In the genomic region with DNA sequence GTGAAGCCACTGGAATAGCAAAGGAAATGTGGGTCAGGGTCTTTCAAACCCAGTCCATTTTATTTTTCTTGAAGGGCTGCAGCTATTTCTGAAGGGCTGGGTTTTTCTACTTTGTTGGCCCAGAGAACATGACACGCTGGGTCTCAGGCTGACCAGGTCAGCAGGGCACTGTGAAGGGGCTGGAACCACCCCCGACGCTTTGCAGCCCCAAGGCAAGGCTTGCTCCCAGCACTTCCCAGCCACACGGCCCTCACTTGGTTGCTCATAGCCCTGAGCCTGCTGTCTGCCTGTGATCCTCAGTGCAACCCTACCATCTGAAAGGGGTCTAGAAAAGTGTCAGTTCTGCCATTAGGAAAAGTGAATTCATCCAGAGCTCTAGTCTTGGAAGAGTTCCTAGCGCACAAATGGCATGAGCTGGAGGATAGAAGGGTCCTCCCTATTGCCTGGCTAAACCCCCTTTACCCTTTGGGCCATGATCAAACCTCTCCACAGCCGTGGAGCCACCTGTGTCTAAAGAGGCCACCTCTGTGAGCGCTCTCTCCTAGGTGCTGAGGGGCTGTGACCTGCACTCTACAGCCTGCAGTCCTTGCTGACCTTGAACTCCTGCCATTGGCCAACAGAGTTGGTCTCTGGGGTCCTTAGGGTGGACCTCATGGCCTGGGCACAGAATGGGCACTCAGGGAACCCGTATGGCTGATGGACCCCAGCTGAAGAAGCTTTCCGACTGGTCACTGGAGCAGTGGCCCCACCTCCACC, we compare ENCODE assay signal across 17 cellular contexts.
DNase-seq lines count a peak whose midpoint lies in the region; ATAC-seq and TF ChIP-seq lines count a peak whose summit lies in the region.
"Had no signal": no experiment of that assay in that cellular context is flagged by ENCODE, and none has a peak within 500 bp of the region (broad histone marks: within the 10 kb centered on the region; RNA-seq: fewer than 3 reads in every experiment).

No MANE protein-coding gene starts in this region.

- H3K27me3 Mint-ChIP-seq in neural progenitor cell (ENCODE audit: insufficient read depth, low read depth) = peaks cover 4% of the 10 kb centered on the region

- H3K9me3 Mint-ChIP-seq in neural progenitor cell = no peaks in the 10 kb centered on the region
- H3K9me3 Mint-ChIP-seq: activated naive CD4-positive, alpha-beta T cell treated with anti-CD3 and anti-CD28 coated beads for 36 hours had no signal

- H2AFZ ChIP-seq in neural progenitor cell (replicated peaks) = no peak overlapping the region

- TF ChIP-seq POLR2A in tibial nerve (IDR thresholded peaks at IDR 0.05) = no peak

- peaks cover 3% of the 10 kb centered on the region for H3K36me3 Mint-ChIP-seq in neural progenitor cell

- TF ChIP-seq CTCF in colonic mucosa (IDR thresholded peaks at IDR 0.05) = no peak
- no peak for TF ChIP-seq CTCF in neural progenitor cell (IDR thresholded peaks at IDR 0.05)
- TF ChIP-seq CTCF in tibial nerve (IDR thresholded peaks at IDR 0.05) = no peak

- 79% methylated on average over 9 of the region's 9 CpGs for WGBS in right cardiac atrium
- 76 to 77% methylated on average over 9 of the region's 9 CpGs for WGBS in tibial nerve, 2 donors

- H3K4me1 ChIP-seq in colonic mucosa (no peaks in the 10 kb centered on the region), right cardiac atrium (ENCODE audit: control insufficient read depth, insufficient read depth, low read length) (peaks cover 36% of the 10 kb centered on the region), neural progenitor cell (peaks cover 24% of the 10 kb centered on the region), tibial nerve (peaks cover 0 to 76% (median 22%) of the 10 kb centered on the region in 4 donors)
- H3K4me1 ChIP-seq: HAP-1 had no signal

- in situ Hi-C loops in KBM-7 (cut with MboI; ENCODE audit: low pct_unique_long_range_greater_than_20kb, low sequenced_read_pairs) = loop anchor here (25.0 kb wide), 1 partner anchor 198 kb away; the partner anchor contains the start of gene GRK5

- H3K4me3 ChIP-seq in colonic mucosa (no peak overlapping the region), right cardiac atrium (ENCODE audit: low read length) (no peak overlapping the region), neural progenitor cell (no peak overlapping the region), tibial nerve (no peak overlapping the region)
- H3K4me3 ChIP-seq: HAP-1 had no signal

- H3K9me3 ChIP-seq in colonic mucosa (no peaks in the 10 kb centered on the region), right cardiac atrium (ENCODE audit: control insufficient read depth, low read length) (no peaks in the 10 kb centered on the region), neural progenitor cell (ENCODE audit: low read depth) (no peaks in the 10 kb centered on the region), tibial nerve (no peaks in the 10 kb centered on the region)
- H3K9me3 ChIP-seq: HAP-1 had no signal

- H3K4me1 Mint-ChIP-seq in neural progenitor cell = peaks cover 68% of the 10 kb centered on the region

- intact Hi-C loops in colonic mucosa (cut with DNase I) = no loop called here
- intact Hi-C loops in right cardiac atrium (cut with DNase I) = loop anchor here in 3 of 4 donors (5.0 to 10.0 kb wide), 2 partner anchors 203 to 206 kb away; partner anchors contain the start of gene GRK5 (in 3 of the 3)

- H3K27me3 ChIP-seq in colonic mucosa = no peaks in the 10 kb centered on the region
- H3K27me3 ChIP-seq in right cardiac atrium (ENCODE audit: control insufficient read depth, insufficient read depth) = no peaks in the 10 kb centered on the region
- H3K27me3 ChIP-seq in neural progenitor cell = no peaks in the 10 kb centered on the region
- no peaks in the 10 kb centered on the region for H3K27me3 ChIP-seq in tibial nerve

- H3K36me3 ChIP-seq in colonic mucosa = no peaks in the 10 kb centered on the region
- H3K36me3 ChIP-seq in neural progenitor cell = no peaks in the 10 kb centered on the region
- no peaks in the 10 kb centered on the region for H3K36me3 ChIP-seq in tibial nerve
- H3K36me3 ChIP-seq: HAP-1 had no signal

- DNase-seq in colonic mucosa (no peak), right cardiac atrium (peak in 2 of 3 donors; percentile 61 to 64), neural progenitor cell (ENCODE audit: low spot score) (no peak), tibial nerve (ENCODE audit: low spot score in 2 of 2) (no peak), hepatic stellate cell (ENCODE audit: low spot score) (no peak), KBM-7 (no peak), NCI-H1105 (lab: John Stamatoyannopoulos, UW) (no peak)
- DNase-seq: activated naive CD4-positive, alpha-beta T cell treated with anti-CD3 and anti-CD28 coated beads for 36 hours; activated T-cell treated with anti-CD3 and anti-CD28 coated beads for 4 hours; head of caudate nucleus; islet precursor cell; NCI-H1417 treated with DMSO at 0.1 percent for 48 hours; NCI-H226; NK-92 treated with Interleukin-12 subunit alpha and Interleukin-12 subunit beta, amount 100 ng/mL, for 24 hours had no signal

- no peaks in the 10 kb centered on the region for H3K79me2 ChIP-seq in neural progenitor cell (ENCODE audit: low read depth)

- peak overlapping the region; percentile 27 for H3K27ac ChIP-seq in colonic mucosa
- peak overlapping the region; percentile 80 for H3K27ac ChIP-seq in right cardiac atrium (ENCODE audit: low read length)
- H3K27ac ChIP-seq in neural progenitor cell = no peak overlapping the region
- H3K27ac ChIP-seq in tibial nerve = peak overlapping the region; percentile 44 to 80 (median 75)
- H3K27ac ChIP-seq: RWPE1 had no signal

- no peak overlapping the region for H3K4me2 ChIP-seq in neural progenitor cell

- H4K20me1 ChIP-seq in neural progenitor cell (ENCODE audit: low read depth) = no peaks in the 10 kb centered on the region

- H3K9ac ChIP-seq in colonic mucosa (ENCODE audit: low read depth in 2 of 2, low read length in 2 of 2) (no peak overlapping the region), neural progenitor cell (no peak overlapping the region)

- ATAC-seq in right cardiac atrium = no peak
- ATAC-seq in GM21737 (IDR thresholded peaks at IDR 0.05; ENCODE audit: unreplicated experiment) = no peak

- H3K4me3 Mint-ChIP-seq in neural progenitor cell = peak overlapping the region; percentile 36
- H3K4me3 Mint-ChIP-seq: activated naive CD4-positive, alpha-beta T cell treated with anti-CD3 and anti-CD28 coated beads for 36 hours had no signal

- H3K27ac Mint-ChIP-seq in neural progenitor cell = peak overlapping the region; percentile 76
- H3K27ac Mint-ChIP-seq: activated naive CD4-positive, alpha-beta T cell treated with anti-CD3 and anti-CD28 coated beads for 36 hours had no signal

- no peak for TF ChIP-seq EP300 in tibial nerve (IDR thresholded peaks at IDR 0.05)

- H3F3A ChIP-seq in neural progenitor cell (ENCODE audit: low read depth) = peaks cover 5% of the 10 kb centered on the region

Comparison
In these comparisons a context has a peak if more than half of its experiments do, and no peak if none do; other contexts are left out.
1. DNase-seq: peak in right cardiac atrium (2 of 3); none in colonic mucosa (single experiment), neural progenitor cell (single experiment), tibial nerve (0 of 2), hepatic stellate cell (single experiment), KBM-7 (single experiment) and NCI-H1105 (single experiment).